In genomic region chr10:76359001-76359400, GRCh38 we compare ENCODE assay signal across 33 cellular contexts.
"Had no signal": no experiment of that assay in that cellular context is flagged by ENCODE, and none has a peak within 500 bp of the region (broad histone marks: within the 10 kb centered on the region; RNA-seq: fewer than 3 reads in every experiment).

No MANE protein-coding gene starts in this region.

- H3K27me3 ChIP-seq: Peyer's patch, SJSA1 had no signal

- H3K36me3 Mint-ChIP-seq: activated naive CD4-positive, alpha-beta T cell treated with anti-CD3 and anti-CD28 coated beads, Interleukin-2, amount 50 U/mL, for 72 hours; brain; WTC11 had no signal

- H3K4me1 Mint-ChIP-seq: activated CD4-positive, alpha-beta T cell treated with anti-CD3 and anti-CD28 coated beads for 36 hours; activated CD4-positive, alpha-beta T cell treated with anti-CD3 and anti-CD28 coated beads, Interleukin-2, amount 10 ng/mL, durations not matched to agents 7 days and 5 days; activated naive CD8-positive, alpha-beta T cell treated with anti-CD3 and anti-CD28 coated beads, Interleukin-2, amount 50 U/mL, for 24 hours; brain had no signal

- H3K36me3 ChIP-seq: Peyer's patch, SJSA1 had no signal

- H3K4me1 ChIP-seq: Peyer's patch, SJSA1 had no signal

- H3K27ac ChIP-seq: Peyer's patch, SJSA1 had no signal

- H3K4me3 Mint-ChIP-seq: activated CD4-positive, alpha-beta T cell treated with anti-CD3 and anti-CD28 coated beads for 36 hours; activated CD4-positive, alpha-beta T cell treated with anti-CD3 and anti-CD28 coated beads, Interleukin-2, amount 10 ng/mL, durations not matched to agents 7 days and 5 days; activated CD8-positive, alpha-beta T cell treated with anti-CD3 and anti-CD28 coated beads, Interleukin-2, amount 10 ng/mL, durations not matched to agents 7 days and 5 days; activated naive CD4-positive, alpha-beta T cell treated with anti-CD3 and anti-CD28 coated beads for 36 hours; activated naive CD8-positive, alpha-beta T cell treated with anti-CD3 and anti-CD28 coated beads, Interleukin-2, amount 50 U/mL, for 24 hours; activated T-cell treated with anti-CD3 and anti-CD28 coated beads, Interleukin-2, amount 50 U/mL, for 24 hours; brain; T-helper 1 cell treated with Interleukin-12 subunit alpha and Interleukin-12 subunit beta and Interleukin-4 antibody, amounts not matched to agents 30 μg/mL and 1 μg/mL, for 36 hours; T-helper 2 cell treated with Interferon-gamma antibody and Interleukin-4, amounts not matched to agents 5 μg/mL and 100 μg/mL, for 36 hours; WTC11 had no signal

- H3K27ac Mint-ChIP-seq: activated CD4-positive, alpha-beta T cell treated with anti-CD3 and anti-CD28 coated beads for 36 hours; activated CD4-positive, alpha-beta T cell treated with anti-CD3 and anti-CD28 coated beads, Interleukin-2, amount 10 ng/mL, durations not matched to agents 7 days and 5 days; activated CD8-positive, alpha-beta T cell treated with anti-CD3 and anti-CD28 coated beads, Interleukin-2, amount 10 ng/mL, durations not matched to agents 7 days and 5 days; activated naive CD4-positive, alpha-beta T cell treated with anti-CD3 and anti-CD28 coated beads for 36 hours; activated naive CD4-positive, alpha-beta T cell treated with anti-CD3 and anti-CD28 coated beads, Interleukin-2, amount 50 U/mL, for 72 hours; activated naive CD8-positive, alpha-beta T cell treated with anti-CD3 and anti-CD28 coated beads, Interleukin-2, amount 50 U/mL, for 24 hours; activated T-cell treated with anti-CD3 and anti-CD28 coated beads, Interleukin-2, amount 50 U/mL, for 24 hours; brain; T-helper 1 cell treated with Interleukin-12 subunit alpha and Interleukin-12 subunit beta and Interleukin-4 antibody, amounts not matched to agents 30 μg/mL and 1 μg/mL, for 36 hours; T-helper 2 cell treated with Interferon-gamma antibody and Interleukin-4, amounts not matched to agents 5 μg/mL and 100 μg/mL, for 36 hours; WTC11 had no signal

- ATAC-seq: activated CD4-positive, alpha-beta T cell treated with anti-CD3 and anti-CD28 coated beads for 36 hours; activated CD4-positive, CD25-positive, alpha-beta regulatory T cell treated with anti-CD3 and anti-CD28 coated beads, Interleukin-2, amount 50 U/mL, for 24 hours; activated CD8-positive, alpha-beta T cell treated with anti-CD3 and anti-CD28 coated beads, Interleukin-2, amount 10 ng/mL, durations not matched to agents 7 days and 5 days; activated naive CD4-positive, alpha-beta T cell treated with anti-CD3 and anti-CD28 coated beads, Interleukin-2, amount 50 U/mL, for 72 hours; activated naive CD8-positive, alpha-beta T cell treated with anti-CD3 and anti-CD28 coated beads, Interleukin-2, amount 50 U/mL, for 24 hours; PC-3; WTC11 had no signal

- H3K9me3 Mint-ChIP-seq: activated CD4-positive, alpha-beta T cell treated with anti-CD3 and anti-CD28 coated beads, Interleukin-2, amount 10 ng/mL, durations not matched to agents 7 days and 5 days; activated naive CD4-positive, alpha-beta T cell treated with anti-CD3 and anti-CD28 coated beads for 36 hours; activated T-cell treated with anti-CD3 and anti-CD28 coated beads, Interleukin-2, amount 50 U/mL, for 24 hours; T-helper 2 cell treated with Interferon-gamma antibody and Interleukin-4, amounts not matched to agents 5 μg/mL and 100 μg/mL, for 36 hours had no signal

- H3K27me3 Mint-ChIP-seq: activated CD4-positive, alpha-beta T cell treated with anti-CD3 and anti-CD28 coated beads for 36 hours; activated CD4-positive, alpha-beta T cell treated with anti-CD3 and anti-CD28 coated beads, Interleukin-2, amount 10 ng/mL, durations not matched to agents 7 days and 5 days; activated naive CD8-positive, alpha-beta T cell treated with anti-CD3 and anti-CD28 coated beads, Interleukin-2, amount 50 U/mL, for 24 hours; activated T-cell treated with anti-CD3 and anti-CD28 coated beads, Interleukin-2, amount 50 U/mL, for 24 hours had no signal

- H3K4me3 ChIP-seq: Peyer's patch, SJSA1 had no signal

- H3K9ac ChIP-seq: SK-N-SH had no signal

- H3K4me2 ChIP-seq: SK-N-SH had no signal

- DNase-seq: activated CD4-positive, alpha-beta T cell treated with anti-CD3 and anti-CD28 coated beads for 36 hours; activated CD4-positive, alpha-beta T cell treated with anti-CD3 and anti-CD28 coated beads, Interleukin-2, amount 10 ng/mL, durations not matched to agents 7 days and 5 days; activated CD4-positive, alpha-beta T cell treated with anti-CD3 and anti-CD28 coated beads, Interleukin-2, amount 50 U/mL, for 48 hours; activated CD8-positive, alpha-beta T cell treated with anti-CD3 and anti-CD28 coated beads, Interleukin-2, amount 10 ng/mL, durations not matched to agents 7 days and 5 days; activated gamma-delta T cell treated with Interleukin-2 at 50 U/mL for 16 hours; activated naive CD4-positive, alpha-beta T cell treated with anti-CD3 and anti-CD28 coated beads for 36 hours; activated naive CD8-positive, alpha-beta T cell treated with anti-CD3 and anti-CD28 coated beads, Interleukin-2, amount 50 U/mL, for 24 hours; activated T-cell treated with anti-CD3 and anti-CD28 coated beads, Interleukin-2, amount 50 U/mL, for 24 hours; anterior cingulate cortex; caudate nucleus; cerebellar nuclear complex; MM.1S; MV-4-11; NCI-H1092; NCI-H1436 treated with DMSO at 0.1 percent for 48 hours; NCI-H1694 treated with DMSO at 0.1 percent for 48 hours; NCI-H2171; NCI-H510A; NCI-H526; NCI-H748 treated with DMSO at 0.1 percent for 48 hours; NK-92 treated with Interleukin-12 subunit alpha and Interleukin-12 subunit beta, amount 100 ng/mL, for 24 hours; PC-3; Peyer's patch; RPMI8226; SHP77 treated with DMSO at 0.1 percent for 48 hours; SK-N-SH had no signal

- H3K9me3 ChIP-seq: Peyer's patch, SJSA1, SK-N-SH had no signal
